In the genomic region with DNA sequence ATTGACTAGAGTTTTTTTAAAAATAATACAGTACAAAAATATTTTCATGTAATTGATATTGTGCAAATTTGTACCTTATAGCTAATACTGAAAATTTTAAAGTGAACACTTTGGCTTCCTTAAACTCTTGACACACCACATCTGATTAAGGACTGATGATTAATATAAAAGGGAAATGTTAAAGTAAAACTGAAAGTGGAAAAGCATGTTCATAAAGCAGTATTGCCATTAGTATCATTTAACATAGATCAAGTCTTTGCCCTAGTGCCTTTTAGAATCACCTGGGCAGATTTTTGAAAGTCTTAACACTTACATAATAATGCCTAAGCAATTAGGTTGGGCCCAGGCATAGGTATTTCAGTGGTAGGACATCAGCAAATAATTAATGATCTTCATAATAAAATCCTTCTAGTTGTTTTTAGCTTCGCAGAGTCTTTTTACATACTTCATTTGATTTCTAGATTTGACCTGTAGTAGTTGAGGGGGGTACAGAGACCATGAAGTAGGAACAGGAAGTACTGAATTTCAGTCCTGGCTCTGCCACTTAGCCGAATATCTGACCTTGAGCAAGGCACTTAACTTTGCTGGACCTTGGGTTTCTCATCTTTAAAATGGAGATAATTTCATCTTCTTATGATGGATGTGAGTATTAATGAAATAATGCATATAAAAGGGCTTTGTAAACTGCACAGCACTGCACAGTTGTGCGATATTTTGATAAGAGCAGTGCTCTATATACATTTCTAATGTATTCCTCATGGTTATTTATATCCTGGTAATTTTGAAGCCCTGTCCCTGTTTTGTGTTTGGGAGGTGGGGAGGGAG, we compare ENCODE assay signal across 10 cellular contexts. TPM values are rescaled to one million over a fixed set of nuclear protein-coding genes. Genes with fewer than 3 reads are reported as not detected.
DNase-seq lines count a peak whose midpoint lies in the region; ATAC-seq and TF ChIP-seq lines count a peak whose summit lies in the region.
"Had no signal": no experiment of that assay in that cellular context is flagged by ENCODE, and none has a peak within 500 bp of the region (broad histone marks: within the 10 kb centered on the region; RNA-seq: fewer than 3 reads in every experiment).

No MANE protein-coding gene starts in this region.

- no peak overlapping the region for H2AK5ac ChIP-seq in H9 (ENCODE audit: insufficient read length, low read length)

- no peak overlapping the region for H2BK20ac ChIP-seq in H9 (ENCODE audit: low read depth, low read length, poor library complexity, severe bottlenecking)

- no peaks in the 10 kb centered on the region for H3K27me3 Mint-ChIP-seq in CD14-positive monocyte (ENCODE audit: low read depth in 3 of 3)
- H3K27me3 Mint-ChIP-seq in H9 (ENCODE audit: low read depth) = no peaks in the 10 kb centered on the region
- no peaks in the 10 kb centered on the region for H3K27me3 Mint-ChIP-seq in activated T-helper 17 cell treated with anti-CD3 and anti-CD28 coated beads, Interleukin-2, amount 50 U/mL, for 72 hours
- no peaks in the 10 kb centered on the region for H3K27me3 Mint-ChIP-seq in neural crest cell (ENCODE audit: low read depth)

- H3K23me2 ChIP-seq in H9 (ENCODE audit: insufficient read length, low read depth, low read length, poor library complexity, severe bottlenecking) = no peaks in the 10 kb centered on the region

- DNase-seq in CD14-positive monocyte (ENCODE audit: low spot score) (no peak), H9 (no peak), neural crest cell (ENCODE audit: low read depth, low spot score) (no peak), COLO829 (ENCODE audit: low spot score) (no peak), NCI-H345 (lab: John Stamatoyannopoulos, UW) (no peak), DMS79 treated with DMSO at 0.1 percent for 48 hours (lab: John Stamatoyannopoulos, UW) (no peak), NCI-H1436 (lab: John Stamatoyannopoulos, UW) (no peak)
- DNase-seq: activated effector memory CD4-positive, alpha-beta T cell treated with Interleukin-2 at 50 U/mL for 16 hours; NCI-H2171 treated with DMSO at 0.1 percent for 48 hours had no signal

- H3K23ac ChIP-seq in H9 (ENCODE audit: insufficient read length, low read depth, low read length) = no peak overlapping the region

- no peak overlapping the region for H2AFZ ChIP-seq in H9 (ENCODE audit: low read length)

- H3K9me3 ChIP-seq in H9 (ENCODE audit: control insufficient read depth, low read depth, low read length) = no peaks in the 10 kb centered on the region

- H3K27ac ChIP-seq in H9 (ENCODE audit: insufficient read length, low read depth, low read length) = no peak overlapping the region

- no peak overlapping the region for H3K4ac ChIP-seq in H9 (ENCODE audit: low read depth, low read length)

- H2BK5ac ChIP-seq in H9 (ENCODE audit: insufficient read length, low read length) = no peak overlapping the region

- peak; percentile 55 for ATAC-seq in activated T-helper 17 cell treated with anti-CD3 and anti-CD28 coated beads, Interleukin-2, amount 50 U/mL, for 72 hours (replicated peaks)

- H3K36me3 Mint-ChIP-seq in CD14-positive monocyte (peaks cover 19 to 23% of the 10 kb centered on the region in 2 donors), H9 (ENCODE audit: insufficient read depth in 1 of 3, low read depth in 3 of 3) (peaks cover 12 to 16% (median 13%) of the 10 kb centered on the region in 3 experiments; a peak in 6 of 7 replicates), neural crest cell (ENCODE audit: low read depth) (peaks cover 6% of the 10 kb centered on the region)
- H3K36me3 Mint-ChIP-seq in activated T-helper 17 cell treated with anti-CD3 and anti-CD28 coated beads, Interleukin-2, amount 50 U/mL, for 72 hours (ENCODE audit: low read depth) = peaks cover 34% of the 10 kb centered on the region

- H4K20me1 ChIP-seq in H9 (ENCODE audit: control insufficient read depth, insufficient read depth, insufficient read length) = no peaks in the 10 kb centered on the region

- H3K4me2 ChIP-seq in H9 (ENCODE audit: insufficient read depth, insufficient read length, low read length) = no peak overlapping the region

- H4K8ac ChIP-seq in H9 (replicated peaks; ENCODE audit: insufficient read length, low read depth, low read length) = no peak overlapping the region

- H3K27me3 ChIP-seq in H9 (ENCODE audit: insufficient read depth, low read length) = no peaks in the 10 kb centered on the region

- no peak overlapping the region for H2BK120ac ChIP-seq in H9 (ENCODE audit: low read depth, low read length, poor library complexity, severe bottlenecking)

- H3K9ac ChIP-seq in H9 (ENCODE audit: extremely low read depth, insufficient read length, low read length) = no peak overlapping the region

- no CpG with 5 or more reads among the region's 3 CpGs for WGBS in H9 (ENCODE audit: extremely low coverage, insufficient read length, low lambda C conversion rate)

- intact Hi-C loops in CD14-positive monocyte (cut with micrococcal nuclease) = no loop called here

- H3K4me1 Mint-ChIP-seq in CD14-positive monocyte (peaks cover 23% of the 10 kb centered on the region), H9 (peaks cover 25 to 36% of the 10 kb centered on the region in 2 experiments), neural crest cell (peaks cover 14% of the 10 kb centered on the region)
- H3K4me1 Mint-ChIP-seq in activated T-helper 17 cell treated with anti-CD3 and anti-CD28 coated beads, Interleukin-2, amount 50 U/mL, for 72 hours = peaks cover 34% of the 10 kb centered on the region

- peaks cover 12% of the 10 kb centered on the region for H3K79me1 ChIP-seq in H9 (ENCODE audit: insufficient read depth, low read depth, low read length, poor library complexity, severe bottlenecking)

- TF ChIP-seq CTCF in CD14-positive monocyte (IDR thresholded peaks at IDR 0.05) = no peak
- TF ChIP-seq CTCF in H9 (conservative IDR thresholded peaks at IDR 0.05) = no peak
- no peak for TF ChIP-seq CTCF in neural crest cell (conservative IDR thresholded peaks at IDR 0.05)

- H3K9me3 Mint-ChIP-seq in CD14-positive monocyte (peaks cover 0 to 1% (median 0%) of the 10 kb centered on the region in 7 donors), H9 (no peaks in the 10 kb centered on the region), neural crest cell (no peaks in the 10 kb centered on the region)
- H3K9me3 Mint-ChIP-seq in activated T-helper 17 cell treated with anti-CD3 and anti-CD28 coated beads, Interleukin-2, amount 50 U/mL, for 72 hours = no peaks in the 10 kb centered on the region

- no peak overlapping the region for H4K5ac ChIP-seq in H9 (ENCODE audit: insufficient read length, low read depth, low read length)

- H3K18ac ChIP-seq in H9 (ENCODE audit: insufficient read length, low read depth, low read length) = no peak overlapping the region

- H3K4me1 ChIP-seq in H9 (ENCODE audit: insufficient read depth, low read length) = peaks cover 6% of the 10 kb centered on the region

- H3K27ac Mint-ChIP-seq in CD14-positive monocyte = peak overlapping the region; percentile 53 to 91 (median 82)
- peak overlapping the region in 2 of 3 experiments; percentile 62 to 90; a peak in 2 of 7 replicates for H3K27ac Mint-ChIP-seq in H9
- H3K27ac Mint-ChIP-seq in activated T-helper 17 cell treated with anti-CD3 and anti-CD28 coated beads, Interleukin-2, amount 50 U/mL, for 72 hours = peak overlapping the region; percentile 52
- peak overlapping the region; percentile 27 for H3K27ac Mint-ChIP-seq in neural crest cell (ENCODE audit: unreplicated experiment)

- no peak overlapping the region for H4K91ac ChIP-seq in H9 (ENCODE audit: insufficient read length, low read depth, low read length)

- H2BK12ac ChIP-seq in H9 (ENCODE audit: insufficient read length, low read depth, low read length) = no peak overlapping the region

- peak overlapping the region in 1 of 2 donors; percentile 63 for H3K4me3 Mint-ChIP-seq in CD14-positive monocyte
- H3K4me3 Mint-ChIP-seq in H9 = no peak overlapping the region
- H3K4me3 Mint-ChIP-seq in activated T-helper 17 cell treated with anti-CD3 and anti-CD28 coated beads, Interleukin-2, amount 50 U/mL, for 72 hours = peak overlapping the region; percentile 47
- H3K4me3 Mint-ChIP-seq in neural crest cell = no peak overlapping the region

- no peak overlapping the region for H3K56ac ChIP-seq in H9 (ENCODE audit: insufficient read length, low read depth, low read length)

- H3K14ac ChIP-seq in H9 (ENCODE audit: insufficient read depth, low read length) = no peak overlapping the region

- no peak overlapping the region for H2BK15ac ChIP-seq in H9 (ENCODE audit: low read depth, low read length)

- no peak overlapping the region for H3T11ph ChIP-seq in H9 (ENCODE audit: low read length)

- peaks cover 3% of the 10 kb centered on the region; the same call in 1 of the 2 replicates for H3K79me2 ChIP-seq in H9 (ENCODE audit: insufficient read depth, low read length)

RNA-seq across cellular contexts. Expression of a gene that starts 43.7 kb away (rescaled TPM):
- polyA plus RNA-seq in CD14-positive monocyte = 10 to 100 TPM; 29.3 to 44.7 TPM
- total RNA-seq in H9 (2021) (71.3 and 81.9 TPM in 2 replicates), neural crest cell (98.8 and 109 TPM in 2 replicates)
- 10 to 100 TPM; 61.2 to 80.8 TPM for total RNA-seq in activated T-helper 17 cell treated with anti-CD3 and anti-CD28 coated beads, Interleukin-2, amount 50 U/mL, for 72 hours

Comparison
In these comparisons a context has a peak if more than half of its experiments do, and no peak if none do; other contexts are left out.
1. H3K27ac Mint-ChIP-seq: peak in every context shown above with its lines; median percentile 82 in CD14-positive monocyte; 76 in H9; 52 in activated T-helper 17 cell treated with anti-CD3 and anti-CD28 coated beads, Interleukin-2, amount 50 U/mL, for 72 hours; 27 in neural crest cell.